Comparison of ENCODE assay signal across 11 cellular contexts in genomic region chr7:74027124-74027682, GRCh38. TPM values are rescaled to one million over a fixed set of nuclear protein-coding genes. Genes with fewer than 3 reads are reported as not detected.
A peak's percentile ranks its signal among the peaks of the same experiment; 100 is the strongest.
DNase-seq lines count a peak whose midpoint lies in the region; ATAC-seq and TF ChIP-seq lines count a peak whose summit lies in the region.
"Had no signal": no experiment of that assay in that cellular context is flagged by ENCODE, and none has a peak within 500 bp of the region (broad histone marks: within the 10 kb centered on the region; RNA-seq: fewer than 3 reads in every experiment).

No MANE protein-coding gene starts in this region.

- H3K27ac Mint-ChIP-seq in CD4-positive, alpha-beta T cell = no peak overlapping the region
- H3K27ac Mint-ChIP-seq: activated naive CD4-positive, alpha-beta T cell treated with anti-CD3 and anti-CD28 coated beads, Interleukin-2, amount 10 ng/mL, durations not matched to agents 7 days and 5 days had no signal

- POLR2A ChIA-PET in CD4-positive, alpha-beta T cell (lab: Charles Lee) = no interaction called here

- H3K36me3 Mint-ChIP-seq in CD4-positive, alpha-beta T cell (ENCODE audit: low read depth) = no peaks in the 10 kb centered on the region
- H3K36me3 Mint-ChIP-seq: activated naive CD4-positive, alpha-beta T cell treated with anti-CD3 and anti-CD28 coated beads, Interleukin-2, amount 10 ng/mL, durations not matched to agents 7 days and 5 days had no signal

- CTCF ChIA-PET in CD4-positive, alpha-beta T cell (lab: Charles Lee) = interaction anchor here (0.6 to 1.7 kb wide), 4 partner anchors 9 to 171 kb away, joined by 3 to 7 read pairs (median 4); no protein-coding TSS in a partner anchor

- DNase-seq in CD4-positive, alpha-beta T cell = no peak
- DNase-seq in SJCRH30 (no peak), left ventricle myocardium superior (no peak), sciatic nerve (ENCODE audit: low spot score) (no peak), EL (no peak), putamen (ENCODE audit: low spot score) (no peak), A172 (ENCODE audit: low spot score) (no peak)

- peak overlapping the region; percentile 61 for H3K4me3 ChIP-seq in SJCRH30
- H3K4me3 ChIP-seq: HAP-1 had no signal

- H3K9me3 Mint-ChIP-seq in CD4-positive, alpha-beta T cell = no peaks in the 10 kb centered on the region
- H3K9me3 Mint-ChIP-seq: activated naive CD4-positive, alpha-beta T cell treated with anti-CD3 and anti-CD28 coated beads, Interleukin-2, amount 10 ng/mL, durations not matched to agents 7 days and 5 days had no signal

- intact Hi-C loops in CD4-positive, alpha-beta T cell (cut with DNase I, micrococcal nuclease) = no loop called here
- intact Hi-C loops in left ventricle myocardium superior (cut with micrococcal nuclease) (loop anchor here (10.0 kb wide), 1 partner anchor 152 kb away; no protein-coding TSS in a partner anchor), sciatic nerve (cut with DNase I) (loop anchor here (10.0 kb wide), 1 partner anchor 142 kb away; no protein-coding TSS in a partner anchor)

- peaks cover 11% of the 10 kb centered on the region for H3K4me1 Mint-ChIP-seq in CD4-positive, alpha-beta T cell (ENCODE audit: low read depth)

- peak; percentile 44 for TF ChIP-seq CTCF in CD4-positive, alpha-beta T cell (IDR thresholded peaks at IDR 0.05)

- H3K4me3 Mint-ChIP-seq in CD4-positive, alpha-beta T cell = no peak overlapping the region
- H3K4me3 Mint-ChIP-seq: activated naive CD4-positive, alpha-beta T cell treated with anti-CD3 and anti-CD28 coated beads, Interleukin-2, amount 10 ng/mL, durations not matched to agents 7 days and 5 days had no signal

- H3K9me3 ChIP-seq in CD4-positive, alpha-beta T cell (ENCODE audit: control insufficient read depth, low read length) = no peaks in the 10 kb centered on the region
- H3K9me3 ChIP-seq in SJCRH30 (replicated peaks) = no peaks in the 10 kb centered on the region
- H3K9me3 ChIP-seq: HAP-1 had no signal

- H3K27me3 Mint-ChIP-seq in CD4-positive, alpha-beta T cell = peaks cover 69% of the 10 kb centered on the region

- no peak for ATAC-seq in CD4-positive, alpha-beta T cell (ENCODE audit: poor library complexity)
- ATAC-seq in left ventricle myocardium superior (peak; percentile 28), sciatic nerve (peak; percentile 20), GM21717 (IDR thresholded peaks at IDR 0.05; ENCODE audit: unreplicated experiment) (no peak)

- no peak overlapping the region for H3K27ac ChIP-seq in CD4-positive, alpha-beta T cell (ENCODE audit: low read depth, low read length)
- H3K27ac ChIP-seq in SJCRH30 = peak overlapping the region; percentile 58
- H3K27ac ChIP-seq: C4-2B had no signal

- peaks cover 47% of the 10 kb centered on the region for H3K4me1 ChIP-seq in SJCRH30
- H3K4me1 ChIP-seq: HAP-1 had no signal

- H3K27me3 ChIP-seq in CD4-positive, alpha-beta T cell (ENCODE audit: control insufficient read depth, insufficient read depth, low read length) = peaks cover 54% of the 10 kb centered on the region
- no peaks in the 10 kb centered on the region for H3K27me3 ChIP-seq in SJCRH30

- no peaks in the 10 kb centered on the region for H3K36me3 ChIP-seq in SJCRH30
- H3K36me3 ChIP-seq: HAP-1 had no signal

RNA-seq across cellular contexts. Expression of gene ELN, which starts 0.8 kb away (rescaled TPM):
- not detected for total RNA-seq in CD4-positive, alpha-beta T cell
- total RNA-seq in SJCRH30 (2014; rRNA removed; shearing (Covaris generic)) = 100 and 110 TPM in 2 replicates
- total RNA-seq in left ventricle myocardium superior (29.0 TPM), sciatic nerve (62.8 TPM)
- total RNA-seq in A172 (2014; rRNA removed; shearing (Covaris generic)) = 0.41 and 0.50 TPM in 2 replicates

RNA-seq across cellular contexts. Expression of gene LIMK1, which starts 56.4 kb away (rescaled TPM):
- total RNA-seq in CD4-positive, alpha-beta T cell = 1 to 10 TPM; 7.8 to 8.2 TPM
- 43.2 and 43.4 TPM in 2 replicates for total RNA-seq in SJCRH30 (2014; rRNA removed; shearing (Covaris generic))
- total RNA-seq in left ventricle myocardium superior = 9.4 TPM
- 17.6 TPM for total RNA-seq in sciatic nerve
- total RNA-seq in A172 (2014; rRNA removed; shearing (Covaris generic)) = 104 and 113 TPM in 2 replicates

Comparison
In these comparisons a context has a peak if more than half of its experiments do, and no peak if none do; other contexts are left out.
1. ATAC-seq: peak in left ventricle myocardium superior (single experiment) and sciatic nerve (single experiment); none in CD4-positive, alpha-beta T cell (single experiment) and GM21717 (single experiment).
2. RNA of gene ELN, which starts 0.8 kb away (total RNA-seq): 100 to 110 TPM in SJCRH30, 62.8 TPM in sciatic nerve (single experiment) and 29.0 TPM in left ventricle myocardium superior (single experiment); 0.41 to 0.50 TPM in A172 and not detected in CD4-positive, alpha-beta T cell; every median in the first group is over 10 times any median in the second.
3. intact Hi-C loops: an anchor here in left ventricle myocardium superior (10.0 kb wide) and sciatic nerve (10.0 kb wide); none called in CD4-positive, alpha-beta T cell.